In the genomic region with DNA sequence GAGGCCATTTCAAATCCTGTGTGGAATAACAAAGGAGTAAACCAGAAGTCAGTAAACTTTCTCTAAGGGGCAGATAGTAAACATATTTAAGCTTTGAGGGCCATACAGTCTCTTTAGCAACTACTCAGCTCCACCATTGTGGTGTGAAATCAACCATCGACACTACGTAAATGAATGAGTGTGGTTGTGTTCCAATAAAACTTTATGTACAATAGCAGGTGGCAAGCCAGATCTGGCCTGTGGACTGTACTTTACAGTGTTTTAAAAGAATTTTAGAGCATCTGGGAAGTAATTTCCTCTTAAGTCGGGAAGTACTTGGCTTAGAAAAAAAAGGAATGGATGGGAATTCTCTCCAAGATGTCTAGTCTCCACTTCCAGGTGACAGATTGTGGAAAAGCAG, we compare ENCODE assay signal across 13 cellular contexts.
A peak's percentile ranks its signal among the peaks of the same experiment; 100 is the strongest.
DNase-seq lines count a peak whose midpoint lies in the region; ATAC-seq and TF ChIP-seq lines count a peak whose summit lies in the region.
"Had no signal": no experiment of that assay in that cellular context is flagged by ENCODE, and none has a peak within 500 bp of the region (broad histone marks: within the 10 kb centered on the region; RNA-seq: fewer than 3 reads in every experiment).

No MANE protein-coding gene starts in this region.

- H4K20me1 ChIP-seq in GM23338 (replicated peaks; ENCODE audit: insufficient read depth) = no peaks in the 10 kb centered on the region

- H3F3A ChIP-seq in GM23338 (replicated peaks; ENCODE audit: low read depth) = peaks cover 5% of the 10 kb centered on the region

- no peaks in the 10 kb centered on the region; the same call in 1 of the 3 replicates for H3K36me3 Mint-ChIP-seq in GM23338 (ENCODE audit: low read depth)
- no peaks in the 10 kb centered on the region for H3K36me3 Mint-ChIP-seq in osteocyte (ENCODE audit: unreplicated experiment)
- H3K36me3 Mint-ChIP-seq in activated naive CD4-positive, alpha-beta T cell treated with anti-CD3 and anti-CD28 coated beads for 36 hours (ENCODE audit: low read depth) = no peaks in the 10 kb centered on the region
- H3K36me3 Mint-ChIP-seq: CD14-positive monocyte; CD8-positive, alpha-beta T cell had no signal

- peaks cover 14% of the 10 kb centered on the region; the same call in 1 of the 2 replicates for H3K9me2 ChIP-seq in GM23338 (ENCODE audit: insufficient read depth)

- H3K27me3 ChIP-seq in GM23338 (ENCODE audit: insufficient read depth) (no peaks in the 10 kb centered on the region), HUES64 (ENCODE audit: insufficient read depth, low read length) (no peaks in the 10 kb centered on the region), right atrium auricular region (no peaks in the 10 kb centered on the region)

- no peak overlapping the region for H3K4me2 ChIP-seq in GM23338

- H3K27ac Mint-ChIP-seq in GM23338 (peak overlapping the region; percentile 59), osteocyte (ENCODE audit: unreplicated experiment) (peak overlapping the region; percentile 70)
- H3K27ac Mint-ChIP-seq in activated naive CD4-positive, alpha-beta T cell treated with anti-CD3 and anti-CD28 coated beads for 36 hours = no peak overlapping the region
- H3K27ac Mint-ChIP-seq: CD14-positive monocyte; CD8-positive, alpha-beta T cell had no signal

- no peaks in the 10 kb centered on the region for H3K79me2 ChIP-seq in GM23338 (replicated peaks; ENCODE audit: insufficient read depth)

- H3K4me1 Mint-ChIP-seq in GM23338 (peaks cover 40% of the 10 kb centered on the region), osteocyte (ENCODE audit: unreplicated experiment) (peaks cover 21% of the 10 kb centered on the region)
- no peaks in the 10 kb centered on the region for H3K4me1 Mint-ChIP-seq in activated naive CD4-positive, alpha-beta T cell treated with anti-CD3 and anti-CD28 coated beads for 36 hours (ENCODE audit: low read depth)
- H3K4me1 Mint-ChIP-seq: CD14-positive monocyte had no signal

- no peak overlapping the region for H3K9ac ChIP-seq in HUES64 (ENCODE audit: low read depth, low read length)

- no peak for TF ChIP-seq CTCF in GM23338 (conservative IDR thresholded peaks at IDR 0.05; ENCODE audit: low read depth in 2 of 2)
- TF ChIP-seq CTCF in osteocyte (IDR thresholded peaks at IDR 0.05) = no peak
- no peak for TF ChIP-seq CTCF in right atrium auricular region (IDR thresholded peaks at IDR 0.05)

- H3K9me3 Mint-ChIP-seq in GM23338 (0 out of 3 replicates have a peak, but pooled peaks cover 5% of the 10 kb centered on the region), osteocyte (ENCODE audit: unreplicated experiment) (no peaks in the 10 kb centered on the region)
- no peaks in the 10 kb centered on the region for H3K9me3 Mint-ChIP-seq in activated naive CD4-positive, alpha-beta T cell treated with anti-CD3 and anti-CD28 coated beads for 36 hours
- H3K9me3 Mint-ChIP-seq: CD8-positive, alpha-beta T cell had no signal

- 81% methylated on average over 3 of the region's 3 CpGs for WGBS in HUES64

- H3K36me3 ChIP-seq in GM23338 (ENCODE audit: insufficient read depth) = no peaks in the 10 kb centered on the region
- H3K36me3 ChIP-seq in HUES64 (ENCODE audit: insufficient read depth, low read length) = no peaks in the 10 kb centered on the region
- no peaks in the 10 kb centered on the region for H3K36me3 ChIP-seq in right atrium auricular region

- H3K4me1 ChIP-seq in GM23338 (ENCODE audit: insufficient read depth) = peaks cover 48% of the 10 kb centered on the region
- peaks cover 31% of the 10 kb centered on the region for H3K4me1 ChIP-seq in HUES64 (ENCODE audit: insufficient read depth, low read length)
- no peaks in the 10 kb centered on the region for H3K4me1 ChIP-seq in right atrium auricular region

- H3K9me3 ChIP-seq in HUES64 (ENCODE audit: insufficient read depth, low read depth, low read length) = no peaks in the 10 kb centered on the region
- H3K9me3 ChIP-seq in right atrium auricular region = no peaks in the 10 kb centered on the region

- H3K27ac ChIP-seq in GM23338 (ENCODE audit: low read depth) (no peak overlapping the region), HUES64 (ENCODE audit: low read depth, low read length) (peak overlapping the region; percentile 79; the same call in 1 of the 2 replicates), right atrium auricular region (no peak overlapping the region)
- H3K27ac ChIP-seq: 22Rv1 had no signal

- no peak overlapping the region; the same call in 2 of the 3 replicates for H3K4me3 Mint-ChIP-seq in GM23338
- H3K4me3 Mint-ChIP-seq in osteocyte (ENCODE audit: unreplicated experiment) = no peak overlapping the region
- no peak overlapping the region for H3K4me3 Mint-ChIP-seq in activated naive CD4-positive, alpha-beta T cell treated with anti-CD3 and anti-CD28 coated beads for 36 hours
- H3K4me3 Mint-ChIP-seq: CD14-positive monocyte; CD8-positive, alpha-beta T cell had no signal

- CTCF ChIA-PET in activated naive CD4-positive, alpha-beta T cell treated with anti-CD3 and anti-CD28 coated beads for 36 hours (lab: Charles Lee) = interaction anchor here (0.7 to 1.3 kb wide), 2 partner anchors 9 to 123 kb away, joined by 3 to 7 read pairs; no protein-coding TSS in a partner anchor

- no peak overlapping the region for H3K4me3 ChIP-seq in GM23338
- no peak overlapping the region for H3K4me3 ChIP-seq in HUES64 (ENCODE audit: low read length)
- H3K4me3 ChIP-seq in right atrium auricular region = no peak overlapping the region

- ATAC-seq in GM23338 = no peak
- ATAC-seq: CD8-positive, alpha-beta T cell had no signal

- no peak for DNase-seq in GM23338 (ENCODE audit: low spot score)
- peak; percentile 1 for DNase-seq in ecto neural progenitor cell (ENCODE audit: low spot score)
- no peak for DNase-seq in osteocyte (ENCODE audit: extremely low spot score, unreplicated experiment)
- DNase-seq in right atrium auricular region (ENCODE audit: low spot score) = no peak
- DNase-seq in stimulated activated CD8-positive, alpha-beta memory T cell treated with anti-CD3 and anti-CD28 coated beads, Interleukin-4, amount 100 ng/mL, for 48 hours = no peak
- DNase-seq in activated naive CD4-positive, alpha-beta T cell treated with anti-CD3 and anti-CD28 coated beads for 36 hours = no peak
- DNase-seq: CD8-positive, alpha-beta T cell; COR-L47; DND-41; GDM1 had no signal

- 0 out of 2 replicates have a peak overlapping the region, but pooled peaks have one; percentile 56 for H2AFZ ChIP-seq in GM23338

- intact Hi-C loops in activated naive CD4-positive, alpha-beta T cell treated with anti-CD3 and anti-CD28 coated beads for 36 hours (cut with micrococcal nuclease) = no loop called here

- H3K27me3 Mint-ChIP-seq in GM23338 (ENCODE audit: insufficient read depth, low read depth, poor library complexity) = peaks cover 12% of the 10 kb centered on the region
- H3K27me3 Mint-ChIP-seq in osteocyte (ENCODE audit: unreplicated experiment) = no peaks in the 10 kb centered on the region
- peaks cover 3% of the 10 kb centered on the region for H3K27me3 Mint-ChIP-seq in activated naive CD4-positive, alpha-beta T cell treated with anti-CD3 and anti-CD28 coated beads for 36 hours (ENCODE audit: low read depth)

TF ChIP-seq in GM23338, 12 proteins besides CTCF, POLR2A, EP300 and RAD21 (continues in another document):
- TF ChIP-seq ZNF114 (CRISPR knock-in tag; IDR thresholded peaks at IDR 0.05) (no peak), CREB1 (CRISPR knock-in tag; IDR thresholded peaks at IDR 0.05; ENCODE audit: low read depth) (no peak), POLR2AphosphoS5 (IDR thresholded peaks at IDR 0.05; ENCODE audit: low read depth) (no peak), ZNF331 (CRISPR knock-in tag; IDR thresholded peaks at IDR 0.05; ENCODE audit: low read depth) (no peak), EZH2 (IDR thresholded peaks at IDR 0.05; ENCODE audit: low read depth, unreplicated experiment) (no peak), EZH2phosphoT487 (IDR thresholded peaks at IDR 0.05; ENCODE audit: unreplicated experiment) (no peak), JUNB (IDR thresholded peaks at IDR 0.05; ENCODE audit: unreplicated experiment) (no peak), NANOG (IDR thresholded peaks at IDR 0.05; ENCODE audit: borderline replicate concordance) (no peak)
- TF ChIP-seq, protein P1, sequence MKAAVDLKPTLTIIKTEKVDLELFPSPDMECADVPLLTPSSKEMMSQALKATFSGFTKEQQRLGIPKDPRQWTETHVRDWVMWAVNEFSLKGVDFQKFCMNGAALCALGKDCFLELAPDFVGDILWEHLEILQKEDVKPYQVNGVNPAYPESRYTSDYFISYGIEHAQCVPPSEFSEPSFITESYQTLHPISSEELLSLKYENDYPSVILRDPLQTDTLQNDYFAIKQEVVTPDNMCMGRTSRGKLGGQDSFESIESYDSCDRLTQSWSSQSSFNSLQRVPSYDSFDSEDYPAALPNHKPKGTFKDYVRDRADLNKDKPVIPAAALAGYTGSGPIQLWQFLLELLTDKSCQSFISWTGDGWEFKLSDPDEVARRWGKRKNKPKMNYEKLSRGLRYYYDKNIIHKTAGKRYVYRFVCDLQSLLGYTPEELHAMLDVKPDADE (IDR thresholded peaks at IDR 0.05) = no peak
